8 cellular contexts compared by ENCODE assay signal in genomic region chrX:118727686-118728339, GRCh38. TPM values are rescaled to one million over a fixed set of nuclear protein-coding genes. Genes with fewer than 3 reads are reported as not detected.
DNase-seq lines count a peak whose midpoint lies in the region; ATAC-seq and TF ChIP-seq lines count a peak whose summit lies in the region.

No MANE protein-coding gene starts in this region.

- H3K4me3 ChIP-seq in GM12865 (ENCODE audit: low read depth, low read length) (peak overlapping the region; percentile 13; the same call in 1 of the 2 replicates), left ventricle myocardium inferior (peak overlapping the region; percentile 74), rectal smooth muscle tissue (ENCODE audit: low read length) (peak overlapping the region; percentile 57)

- peak overlapping the region; percentile 89 for H3K27ac ChIP-seq in left ventricle myocardium inferior (replicated peaks)
- H3K27ac ChIP-seq in rectal smooth muscle tissue (ENCODE audit: low read depth, low read length) = peak overlapping the region; percentile 85

- H3K9ac ChIP-seq in rectal smooth muscle tissue (ENCODE audit: low read length) = peak overlapping the region; percentile 34

- no peaks in the 10 kb centered on the region for H3K36me3 ChIP-seq in left ventricle myocardium inferior
- no peaks in the 10 kb centered on the region for H3K36me3 ChIP-seq in rectal smooth muscle tissue (ENCODE audit: control insufficient read depth, insufficient read depth, low read length)

- H3K4me1 ChIP-seq in left ventricle myocardium inferior (peaks cover 19% of the 10 kb centered on the region), rectal smooth muscle tissue (ENCODE audit: control insufficient read depth, insufficient read depth, low read length) (peaks cover 3% of the 10 kb centered on the region)

- TF ChIP-seq CTCF in GM12865 (IDR thresholded peaks at IDR 0.05; ENCODE audit: insufficient read depth, low read depth, low read length, missing control alignments) (no peak), left ventricle myocardium inferior (IDR thresholded peaks at IDR 0.05; ENCODE audit: borderline replicate concordance) (no peak)

- DNase-seq in GM12865 (ENCODE audit: low read depth) (no peak), left ventricle myocardium inferior (peak; percentile 37), HUDEP-2 (lab: John Stamatoyannopoulos, UW; ENCODE audit: unreplicated experiment in 76 of 76) (no peak), SK-N-DZ (ENCODE audit: low spot score) (no peak)
- DNase-seq in activated T-helper 9 cell treated with anti-CD3 and anti-CD28 coated beads, Interleukin-2, amount 50 U/mL, for 16 hours (ENCODE audit: low read depth) = peak; percentile 1

- H3K9me3 ChIP-seq in left ventricle myocardium inferior (replicated peaks) = no peaks in the 10 kb centered on the region

- intact Hi-C loops in left ventricle myocardium inferior (cut with micrococcal nuclease) = no loop called here

- H3K27me3 ChIP-seq in left ventricle myocardium inferior (ENCODE audit: low read depth) (no peaks in the 10 kb centered on the region), rectal smooth muscle tissue (ENCODE audit: control insufficient read depth, insufficient read depth, low read length) (no peaks in the 10 kb centered on the region)

- ATAC-seq in HG02678 (IDR thresholded peaks at IDR 0.05; ENCODE audit: unreplicated experiment) = peak; percentile 16
- ATAC-seq in GM18858 (IDR thresholded peaks at IDR 0.05; ENCODE audit: unreplicated experiment) = no peak

RNA-seq across cellular contexts. Expression of gene IL13RA1, which starts 0.4 kb away (rescaled TPM):
- 14.8 TPM for total RNA-seq in left ventricle myocardium inferior
- polyA plus RNA-seq in SK-N-DZ (2014; cell fraction: cytosol; rRNA removed) = 5.8 and 6.7 TPM in 2 replicates
- 1.6 and 2.4 TPM in 2 replicates for polyA plus RNA-seq in SK-N-DZ (2014; cell fraction: nucleus; rRNA removed)

Comparison
In these comparisons a context has a peak if more than half of its experiments do, and no peak if none do; other contexts are left out.
1. DNase-seq: peak in activated T-helper 9 cell treated with anti-CD3 and anti-CD28 coated beads, Interleukin-2, amount 50 U/mL, for 16 hours (single experiment) and left ventricle myocardium inferior (single experiment); none in GM12865 (single experiment), HUDEP-2 (0 of 76) and SK-N-DZ (single experiment).
2. H3K4me3 ChIP-seq: peak in every context shown above with its lines; median percentile 74 in left ventricle myocardium inferior; 57 in rectal smooth muscle tissue; 13 in GM12865.